8 cellular contexts compared by ENCODE assay signal in genomic region chr4:84583871-84584373, GRCh38. TPM values are rescaled to one million over a fixed set of nuclear protein-coding genes. Genes with fewer than 3 reads are reported as not detected.
DNase-seq lines count a peak whose midpoint lies in the region; ATAC-seq and TF ChIP-seq lines count a peak whose summit lies in the region.

No MANE protein-coding gene starts in this region.

- TF ChIP-seq POLR2A in spleen (IDR thresholded peaks at IDR 0.05) = no peak

- no peaks in the 10 kb centered on the region for H3K36me3 Mint-ChIP-seq in activated naive CD4-positive, alpha-beta T cell treated with anti-CD3 and anti-CD28 coated beads for 36 hours (ENCODE audit: low read depth)

- TF ChIP-seq CTCF in VCaP (conservative IDR thresholded peaks at IDR 0.05) (peak; percentile 28; the same call in 1 of the 2 replicates), spleen (IDR thresholded peaks at IDR 0.05 in 8 of 11, conservative IDR thresholded peaks at IDR 0.05 in 3 of 11) (no peak)

- ATAC-seq in right cardiac atrium (no peak), GM18861 (IDR thresholded peaks at IDR 0.05; ENCODE audit: unreplicated experiment) (no peak)

- peak; percentile 18 for DNase-seq in activated naive CD4-positive, alpha-beta T cell treated with anti-CD3 and anti-CD28 coated beads for 36 hours
- DNase-seq in activated naive CD4-positive, alpha-beta T cell treated with Interleukin-2 at 50 U/mL for 16 hours = no peak
- DNase-seq in right cardiac atrium (no peak), spleen (no peak), GF-D8 (lab: John Stamatoyannopoulos, UW) (no peak), NCI-H2029 treated with DMSO at 0.1 percent for 48 hours (lab: John Stamatoyannopoulos, UW) (no peak)

- no peak overlapping the region for H3K27ac Mint-ChIP-seq in activated naive CD4-positive, alpha-beta T cell treated with anti-CD3 and anti-CD28 coated beads for 36 hours

- intact Hi-C loops in activated naive CD4-positive, alpha-beta T cell treated with anti-CD3 and anti-CD28 coated beads for 36 hours (cut with micrococcal nuclease) = loop anchor here (2.0 to 10.0 kb wide), 6 partner anchors 85 to 1679 kb away; partner anchors contain the start of genes HELQ, NKX6-1, PLAC8 and THAP9
- intact Hi-C loops in right cardiac atrium (cut with DNase I) (no loop called here), spleen (cut with DNase I; ENCODE audit: low total_unique reads) (no loop called here)

- H3K4me1 ChIP-seq in right cardiac atrium (ENCODE audit: control insufficient read depth, insufficient read depth, low read length) (peaks cover 3% of the 10 kb centered on the region), spleen (peaks cover 8 to 25% (median 22%) of the 10 kb centered on the region in 6 donors)

- no peaks in the 10 kb centered on the region for H3K36me3 ChIP-seq in spleen

- peaks cover 2% of the 10 kb centered on the region for H3K9me3 Mint-ChIP-seq in activated naive CD4-positive, alpha-beta T cell treated with anti-CD3 and anti-CD28 coated beads for 36 hours

- WGBS in right cardiac atrium = 13% methylated on average over 15 of the region's 15 CpGs
- 13 to 17% (median 15%) methylated on average over 15 of the region's 15 CpGs for WGBS in spleen, 5 donors

- H3K9me3 ChIP-seq in right cardiac atrium (ENCODE audit: control insufficient read depth, low read length) (no peaks in the 10 kb centered on the region), spleen (peaks cover 0 to 12% (median 8%) of the 10 kb centered on the region in 8 donors)

- peak overlapping the region; percentile 75 for H3K4me3 ChIP-seq in right cardiac atrium (ENCODE audit: low read length)
- peak overlapping the region; percentile 65 to 92 (median 80) for H3K4me3 ChIP-seq in spleen

- peaks cover 12% of the 10 kb centered on the region for H3K4me1 Mint-ChIP-seq in activated naive CD4-positive, alpha-beta T cell treated with anti-CD3 and anti-CD28 coated beads for 36 hours (ENCODE audit: low read depth)

- CTCF ChIA-PET in activated naive CD4-positive, alpha-beta T cell treated with anti-CD3 and anti-CD28 coated beads for 36 hours (lab: Charles Lee) = no interaction called here

- peak overlapping the region; percentile 92 for H3K27ac ChIP-seq in VCaP
- H3K27ac ChIP-seq in right cardiac atrium (ENCODE audit: low read length) = no peak overlapping the region
- peak overlapping the region in 2 of 8 donors; percentile 36 to 41 for H3K27ac ChIP-seq in spleen

- peaks cover 31% of the 10 kb centered on the region for H3K27me3 Mint-ChIP-seq in activated naive CD4-positive, alpha-beta T cell treated with anti-CD3 and anti-CD28 coated beads for 36 hours (ENCODE audit: low read depth)

- H3K27me3 ChIP-seq in right cardiac atrium (ENCODE audit: control insufficient read depth, insufficient read depth) = no peaks in the 10 kb centered on the region
- H3K27me3 ChIP-seq in spleen (replicated peaks in 1 of 7) = peaks cover 0 to 78% (median 28%) of the 10 kb centered on the region in 7 donors

- peak overlapping the region; percentile 78 for H3K4me3 Mint-ChIP-seq in activated naive CD4-positive, alpha-beta T cell treated with anti-CD3 and anti-CD28 coated beads for 36 hours

RNA-seq across cellular contexts. Expression of gene CDS1, which starts 1.0 kb away (rescaled TPM):
- under 1 TPM; 0.17 to 0.36 TPM for total RNA-seq in activated naive CD4-positive, alpha-beta T cell treated with anti-CD3 and anti-CD28 coated beads for 36 hours
- total RNA-seq in right cardiac atrium = under 1 TPM; 0.14 to 0.49 (median 0.24) TPM
- polyA plus RNA-seq in right cardiac atrium = 0.45 TPM
- 1 to 10 TPM in 6 of 7 donors, under 1 TPM in 1; 0.85 to 3.8 (median 1.5) TPM for total RNA-seq in spleen
- polyA plus RNA-seq in spleen = under 1 TPM; 0.15 to 0.61 (median 0.24) TPM
